Comparison of ENCODE assay signal across 9 cellular contexts in the genomic region with DNA sequence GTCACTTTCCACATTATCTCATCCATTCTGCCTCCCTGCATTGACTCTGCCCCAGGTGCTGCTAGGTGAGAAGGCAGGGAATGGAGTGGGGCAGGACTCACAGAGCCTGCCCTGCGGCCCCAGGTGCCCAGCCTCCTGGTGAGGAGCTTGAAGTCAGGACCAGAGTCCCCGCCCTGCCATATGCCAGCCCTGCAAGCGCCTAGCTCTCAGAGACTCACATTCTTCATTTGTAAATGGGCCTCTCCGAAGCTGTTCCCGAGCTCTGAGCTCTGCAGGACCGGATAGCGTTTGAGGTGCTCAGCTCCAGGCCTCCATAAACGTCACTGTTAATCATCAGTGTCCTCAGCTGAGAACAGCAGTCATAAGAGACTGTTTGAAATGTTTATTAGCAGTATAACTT.
A peak's percentile ranks its signal among the peaks of the same experiment; 100 is the strongest.
DNase-seq lines count a peak whose midpoint lies in the region; ATAC-seq and TF ChIP-seq lines count a peak whose summit lies in the region.
"Had no signal": no experiment of that assay in that cellular context is flagged by ENCODE, and none has a peak within 500 bp of the region (broad histone marks: within the 10 kb centered on the region; RNA-seq: fewer than 3 reads in every experiment).

No MANE protein-coding gene starts in this region.

- no peak for ATAC-seq in GM19324 (IDR thresholded peaks at IDR 0.05; ENCODE audit: low FRiP score, unreplicated experiment)
- no peak for ATAC-seq in GM18519 (IDR thresholded peaks at IDR 0.05; ENCODE audit: low FRiP score, unreplicated experiment)

- 37 to 41% methylated on average over 7 to 8 of the region's 8 CpGs for WGBS in esophagus squamous epithelium, 2 donors

- CTCF ChIA-PET in RWPE1 (lab: Yijun Ruan, JAX): interaction anchor here (0.6 to 2.1 kb wide), 13 partner anchors 8 to 72 kb away, joined by 3 to 16 read pairs (median 5); a partner anchor contains a TSS

- no peaks in the 10 kb centered on the region for H3K9me3 ChIP-seq in esophagus squamous epithelium

- intact Hi-C loops in esophagus squamous epithelium (cut with DNase I): no loop called here

- POLR2A ChIA-PET in RWPE1 (lab: Yijun Ruan, JAX; ENCODE audit: low non-redundant PET): interaction anchor here (0.5 to 1.5 kb wide), 2 partner anchors 10 to 29 kb away, joined by 5 to 7 read pairs; no protein-coding TSS in a partner anchor

- no peak for TF ChIP-seq CTCF in RWPE1 (conservative IDR thresholded peaks at IDR 0.05; ENCODE audit: low read depth)
- TF ChIP-seq CTCF in esophagus squamous epithelium (IDR thresholded peaks at IDR 0.05): peak in 1 of 6 experiments; percentile 3

- no peaks in the 10 kb centered on the region for H3K27me3 ChIP-seq in esophagus squamous epithelium

- no peak overlapping the region for H3K4me3 ChIP-seq in esophagus squamous epithelium
- no peak overlapping the region for H3K4me3 ChIP-seq in skeletal muscle cell (ENCODE audit: low read depth, low read length)

- H3K27ac ChIP-seq in RWPE1 (peak overlapping the region; percentile 99), esophagus squamous epithelium (peak overlapping the region; percentile 84 to 93 (median 88))

- TF ChIP-seq POLR2A in esophagus squamous epithelium (IDR thresholded peaks at IDR 0.05): no peak

- peaks cover 0 to 62% (median 5%) of the 10 kb centered on the region in 3 donors for H3K36me3 ChIP-seq in esophagus squamous epithelium

- H3K4me1 ChIP-seq in esophagus squamous epithelium: peaks cover 76 to 96% (median 76%) of the 10 kb centered on the region in 3 donors

- peak; percentile 93 for DNase-seq in ELR (ENCODE audit: low read depth)
- peak; percentile 84 for DNase-seq in RWPE1 (ENCODE audit: low spot score)
- DNase-seq in esophagus squamous epithelium (lab: John Stamatoyannopoulos, UW): no peak
- DNase-seq in skeletal muscle cell (ENCODE audit: low read depth): peak; percentile 34
- DNase-seq in islet precursor cell: no peak
- no peak for DNase-seq in activated CD8-positive, alpha-beta memory T cell treated with anti-CD3 and anti-CD28 coated beads for 24 hours
- DNase-seq: NCI-H526 treated with DMSO at 0.1 percent for 48 hours had no signal

Comparison
In these comparisons a context has a peak if more than half of its experiments do, and no peak if none do; other contexts are left out.
1. DNase-seq: peak in ELR (single experiment), RWPE1 (single experiment) and skeletal muscle cell (single experiment); none in esophagus squamous epithelium (single experiment), islet precursor cell (single experiment) and activated CD8-positive, alpha-beta memory T cell treated with anti-CD3 and anti-CD28 coated beads for 24 hours (single experiment).